In genomic region chr1:238895911-238896310, GRCh38 we compare ENCODE assay signal across 1 cellular context.
TF ChIP-seq lines count a peak whose summit lies in the region.

No MANE protein-coding gene starts in this region.

TF ChIP-seq in SK-N-SH treated with all-trans-retinoic acid at 6 μM for 48 hours, 23 proteins besides CTCF, POLR2A, EP300 and RAD21 (continued from another document):
- no peak for TF ChIP-seq POU6F1 (CRISPR knock-in tag; IDR thresholded peaks at IDR 0.05; ENCODE audit: borderline replicate concordance, low read depth)
- no peak for TF ChIP-seq PATZ1 (CRISPR knock-in tag; IDR thresholded peaks at IDR 0.05; ENCODE audit: borderline replicate concordance)
- no peak for TF ChIP-seq ZFP30 (CRISPR knock-in tag; IDR thresholded peaks at IDR 0.05)
- TF ChIP-seq ZC3H10 (CRISPR knock-in tag; IDR thresholded peaks at IDR 0.05): no peak
- TF ChIP-seq ARNTL (CRISPR knock-in tag; IDR thresholded peaks at IDR 0.05; ENCODE audit: borderline replicate concordance, low read depth): no peak
- no peak for TF ChIP-seq ZFP3 (CRISPR knock-in tag; IDR thresholded peaks at IDR 0.05)
